Comparison of ENCODE assay signal across 8 cellular contexts in the genomic region with DNA sequence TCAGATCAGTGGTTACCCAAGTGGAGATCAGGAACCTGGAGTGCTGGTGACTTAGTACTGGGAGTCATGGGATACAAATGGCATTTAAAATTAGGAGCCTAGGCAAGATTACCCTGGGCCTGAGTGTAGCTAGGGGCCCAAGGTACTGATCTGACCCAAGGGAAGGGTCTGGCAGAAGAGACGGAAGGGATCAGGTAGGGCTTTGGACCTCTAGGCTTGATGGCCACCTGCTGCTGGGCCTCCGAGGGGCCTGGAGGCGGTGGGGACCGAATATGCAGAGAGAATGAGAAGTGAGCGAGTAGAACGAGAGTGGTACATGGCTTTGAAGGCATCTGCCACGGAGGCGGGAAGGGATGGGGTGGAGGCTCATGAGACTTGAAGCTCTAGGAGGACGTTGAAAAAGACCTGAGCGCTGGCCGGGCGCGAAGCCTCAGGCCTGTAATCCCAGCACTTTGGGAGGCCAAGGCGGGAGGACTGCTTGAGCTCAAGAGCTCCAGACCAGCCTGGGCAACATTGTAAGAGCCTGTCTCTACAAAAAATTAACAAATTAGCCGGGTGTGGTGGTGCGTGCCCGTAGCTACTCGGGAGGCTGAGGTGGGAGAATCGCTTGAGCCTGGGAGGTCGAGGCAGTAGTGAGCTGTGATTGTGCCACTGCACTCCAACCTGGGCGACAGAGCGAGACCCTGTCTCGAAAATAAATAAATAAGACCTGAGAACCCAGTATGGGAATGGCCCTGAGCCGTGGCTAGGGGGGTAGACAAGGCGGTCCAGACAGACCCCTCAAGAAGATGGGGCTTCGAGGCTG. TPM values are rescaled to one million over a fixed set of nuclear protein-coding genes. Genes with fewer than 3 reads are reported as not detected.
DNase-seq lines count a peak whose midpoint lies in the region; ATAC-seq and TF ChIP-seq lines count a peak whose summit lies in the region.

No MANE protein-coding gene starts in this region.

- H3K4me2 ChIP-seq in GM23248 (ENCODE audit: unreplicated experiment) = peak overlapping the region; percentile 75
- peak overlapping the region; percentile 98 for H3K4me2 ChIP-seq in skeletal muscle satellite cell (ENCODE audit: low read length)

- no peaks in the 10 kb centered on the region for H3K9me3 ChIP-seq in GM23248 (ENCODE audit: low read depth)
- H3K9me3 ChIP-seq in skeletal muscle satellite cell (replicated peaks; ENCODE audit: low read length) = no peaks in the 10 kb centered on the region

- H3K4me1 ChIP-seq in GM23248 (ENCODE audit: insufficient read depth) (0 out of 2 replicates have a peak, but pooled peaks cover 8% of the 10 kb centered on the region), skeletal muscle satellite cell (ENCODE audit: control insufficient read depth, insufficient read depth, low read length) (peaks cover 3% of the 10 kb centered on the region)

- 74 to 77% methylated on average over 26 of the region's 26 CpGs for WGBS in GM23248 (ENCODE audit: low coverage in 1 of 2, low lambda C conversion rate in 2 of 2, missing lambda C conversion rate in 2 of 2), 2 experiments

- peak overlapping the region; percentile 63 for H3K27ac ChIP-seq in GM23248
- H3K27ac ChIP-seq in VCaP = peak overlapping the region; percentile 93

- in situ Hi-C loops in GM23248 (cut with MboI) = no loop called here

- H2AFZ ChIP-seq in GM23248 = peak overlapping the region; percentile 94

- H3K36me3 ChIP-seq in GM23248 (ENCODE audit: low read depth) = no peaks in the 10 kb centered on the region
- no peaks in the 10 kb centered on the region for H3K36me3 ChIP-seq in skeletal muscle satellite cell (ENCODE audit: insufficient read depth, low read length)

- TF ChIP-seq CTCF in VCaP (conservative IDR thresholded peaks at IDR 0.05) = no peak
- TF ChIP-seq CTCF in foreskin fibroblast (IDR thresholded peaks at IDR 0.05; ENCODE audit: low read depth, low read length) = no peak

- no peaks in the 10 kb centered on the region for H4K20me1 ChIP-seq in GM23248 (ENCODE audit: insufficient read depth)

- ATAC-seq in HG02623 (IDR thresholded peaks at IDR 0.05; ENCODE audit: unreplicated experiment) (no peak), HG03565 (IDR thresholded peaks at IDR 0.05; ENCODE audit: unreplicated experiment) (no peak), GM18519 (IDR thresholded peaks at IDR 0.05; ENCODE audit: low FRiP score, unreplicated experiment) (no peak)

- H3K27me3 ChIP-seq in GM23248 (replicated peaks; ENCODE audit: insufficient read depth) (no peaks in the 10 kb centered on the region), skeletal muscle satellite cell (ENCODE audit: control insufficient read depth, insufficient read depth, low read length) (no peaks in the 10 kb centered on the region)

- DNase-seq in GM23248 (no peak), foreskin fibroblast (no peak), H4 (ENCODE audit: low spot score) (no peak)

- peak overlapping the region; percentile 97 for H3K4me3 ChIP-seq in GM23248
- peak overlapping the region; percentile 66 to 96 for H3K4me3 ChIP-seq in foreskin fibroblast (ENCODE audit: low read depth in 1 of 2, low read length in 2 of 2)
- peak overlapping the region; percentile 96 for H3K4me3 ChIP-seq in skeletal muscle satellite cell (ENCODE audit: low read length)

- no peaks in the 10 kb centered on the region for H3F3A ChIP-seq in GM23248 (ENCODE audit: insufficient read depth)

- peaks cover 35% of the 10 kb centered on the region for H3K79me2 ChIP-seq in GM23248 (ENCODE audit: insufficient read depth)

- H3K9ac ChIP-seq in GM23248 (peak overlapping the region; percentile 85; the same call in 1 of the 2 replicates), skeletal muscle satellite cell (ENCODE audit: low read depth, low read length) (peak overlapping the region; percentile 88)

- no peaks in the 10 kb centered on the region for H3K9me2 ChIP-seq in GM23248 (ENCODE audit: insufficient read depth)

RNA-seq across cellular contexts. Expression of a gene that starts 0.6 kb away (rescaled TPM):
- total RNA-seq in GM23248 (2014; rRNA removed; shearing (Covaris generic)) = 22.3 and 23.7 TPM in 2 replicates
- polyA plus RNA-seq in GM23248 (2016; fragmentation: Nextera tagmentation; extraction: Ambion mirVana) = 26.1 TPM in 2 replicates
- total RNA-seq in skeletal muscle satellite cell (2012; rRNA removed) = 19.9 and 22.3 TPM in 2 replicates
- total RNA-seq in H4 (2014; rRNA removed; shearing (Covaris generic)) = 8.6 and 12.9 TPM in 2 replicates

RNA-seq across cellular contexts. Expression of a gene that starts 23.1 kb away (rescaled TPM):
- total RNA-seq in GM23248 (2014; rRNA removed; shearing (Covaris generic)) = 28.8 and 33.9 TPM in 2 replicates
- 37.2 and 38.7 TPM in 2 replicates for polyA plus RNA-seq in GM23248 (2016; fragmentation: Nextera tagmentation; extraction: Ambion mirVana)
- total RNA-seq in skeletal muscle satellite cell (2012; rRNA removed) = 41.8 and 58.1 TPM in 2 replicates
- 33.6 and 38.7 TPM in 2 replicates for total RNA-seq in H4 (2014; rRNA removed; shearing (Covaris generic))

RNA-seq across cellular contexts. Expression of a gene that starts 32.7 kb away (rescaled TPM):
- total RNA-seq in GM23248 (2014; rRNA removed; shearing (Covaris generic)) = 0.54 TPM in 1 of 2 replicates, not detected in the other
- 0.10 TPM in 1 of 2 replicates, not detected in the other for polyA plus RNA-seq in GM23248 (2016; fragmentation: Nextera tagmentation; extraction: Ambion mirVana)
- 0.22 and 0.25 TPM in 2 replicates for total RNA-seq in skeletal muscle satellite cell (2012; rRNA removed)
- total RNA-seq in H4 (2014; rRNA removed; shearing (Covaris generic)) = 0.10 TPM in 1 of 2 replicates, not detected in the other

RNA-seq across cellular contexts. Expression of a gene that starts 35.4 kb away (rescaled TPM):
- 27.1 and 31.5 TPM in 2 replicates for total RNA-seq in GM23248 (2014; rRNA removed; shearing (Covaris generic))
- polyA plus RNA-seq in GM23248 (2016; fragmentation: Nextera tagmentation; extraction: Ambion mirVana) = 20.0 and 25.1 TPM in 2 replicates
- 43.9 and 56.3 TPM in 2 replicates for total RNA-seq in skeletal muscle satellite cell (2012; rRNA removed)
- 26.7 and 35.4 TPM in 2 replicates for total RNA-seq in H4 (2014; rRNA removed; shearing (Covaris generic))
